Comparison of ENCODE assay signal across 1 cellular context in genomic region chr10:29039659-29040309, GRCh38.
TF ChIP-seq lines count a peak whose summit lies in the region.

No MANE protein-coding gene starts in this region.

TF ChIP-seq in SK-N-SH, 30 proteins besides CTCF, POLR2A, EP300 and RAD21 (continued from another document):
- no peak for TF ChIP-seq ZBTB33 (IDR thresholded peaks at IDR 0.05; ENCODE audit: borderline replicate concordance, low read depth)
- TF ChIP-seq ELF1 (IDR thresholded peaks at IDR 0.05) = no peak
- TF ChIP-seq MAX (IDR thresholded peaks at IDR 0.05; ENCODE audit: low read depth) = no peak
- TF ChIP-seq TCF12 (IDR thresholded peaks at IDR 0.05) = peak; percentile 69
- no peak for TF ChIP-seq IRF3 (IDR thresholded peaks at IDR 0.05; ENCODE audit: low read depth, low read length)
- TF ChIP-seq CHD2 (IDR thresholded peaks at IDR 0.05; ENCODE audit: low read length, partially characterized antibody) = no peak
- TF ChIP-seq RXRA (IDR thresholded peaks at IDR 0.05; ENCODE audit: borderline replicate concordance, low read depth) = no peak
- TF ChIP-seq FOSL2 (IDR thresholded peaks at IDR 0.05; ENCODE audit: borderline replicate concordance, low read depth) = peak; percentile 54; the same call in 1 of the 2 replicates
- peak; percentile 47; the same call in 1 of the 2 replicates for TF ChIP-seq NFIC (IDR thresholded peaks at IDR 0.05; ENCODE audit: borderline replicate concordance)
- TF ChIP-seq PBX3 (IDR thresholded peaks at IDR 0.05) = peak; percentile 63
- no peak for TF ChIP-seq RCOR1 (IDR thresholded peaks at IDR 0.05; ENCODE audit: low read length)
- no peak for TF ChIP-seq YY1 (IDR thresholded peaks at IDR 0.05; ENCODE audit: low read depth)
- TF ChIP-seq REST (IDR thresholded peaks at IDR 0.05; ENCODE audit: low read depth, low read length) = no peak
- no peak for TF ChIP-seq POLR2AphosphoS5 (IDR thresholded peaks at IDR 0.05; ENCODE audit: low read depth, low read length)
- TF ChIP-seq RFX5 (IDR thresholded peaks at IDR 0.05; ENCODE audit: low read length) = no peak
- TF ChIP-seq SIN3A (IDR thresholded peaks at IDR 0.05; ENCODE audit: borderline replicate concordance, low read depth, low read length) = no peak
- TF ChIP-seq TEAD4 (IDR thresholded peaks at IDR 0.05; ENCODE audit: borderline replicate concordance, insufficient read depth) = no peak
- TF ChIP-seq EZH2phosphoT487 (IDR thresholded peaks at IDR 0.05; ENCODE audit: borderline replicate concordance, low read depth) = no peak
